Comparison of ENCODE assay signal across 24 cellular contexts in genomic region chr6:167244064-167244949, GRCh38. TPM values are rescaled to one million over a fixed set of nuclear protein-coding genes. Genes with fewer than 3 reads are reported as not detected.
DNase-seq lines count a peak whose midpoint lies in the region; ATAC-seq, FAIRE-seq and TF ChIP-seq lines count a peak whose summit lies in the region.
"Had no signal": no experiment of that assay in that cellular context is flagged by ENCODE, and none has a peak within 500 bp of the region (broad histone marks: within the 10 kb centered on the region; RNA-seq: fewer than 3 reads in every experiment).

No MANE protein-coding gene starts in this region.

- no peaks in the 10 kb centered on the region for H4K20me1 ChIP-seq in HepG2 (ENCODE audit: insufficient read depth, low read length)

- DNase-seq in NT2/D1 (ENCODE audit: low read depth, low spot score) (no peak), iPS DF 6.9 (ENCODE audit: low read depth, low spot score) (no peak), occipital lobe (lab: John Stamatoyannopoulos, UW) (peak; percentile 65), HepG2 (ENCODE audit: low spot score) (no peak), ACHN (no peak)
- no peak for DNase-seq in activated CD4-positive, alpha-beta T cell treated with anti-CD3 and anti-CD28 coated beads for 1 hour
- DNase-seq: activated B cell treated with CpG ODN at 0.5 μM for 24 hours; activated CD8-positive, alpha-beta T cell treated with anti-CD3 and anti-CD28 coated beads, Interleukin-2, amount 10 ng/mL, durations not matched to agents 7 days and 5 days; activated naive CD8-positive, alpha-beta T cell treated with anti-CD3 and anti-CD28 coated beads for 36 hours; brain microvascular endothelial cell; left cardiac atrium; NCI-H1417; PC-3; SJCRH30; stimulated activated CD8-positive, alpha-beta memory T cell treated with anti-CD3 and anti-CD28 coated beads, Interleukin-4, amount 100 ng/mL, for 48 hours; T-helper 17 cell had no signal

- POLR2A ChIA-PET in HepG2 (lab: Yijun Ruan, JAX): interaction anchor here (0.7 to 2.0 kb wide), 2 partner anchors 12 to 25 kb away, joined by 4 to 6 read pairs; no protein-coding TSS in a partner anchor

- in situ Hi-C loops in HepG2 (cut with HindIII; ENCODE audit: extremely low pct_ligation_motif_present, low pct_unique_long_range_greater_than_20kb) (no loop called here), ACHN (cut with HindIII; ENCODE audit: low pct_ligation_motif_present, low pct_unique_long_range_greater_than_20kb, low sequenced_read_pairs) (no loop called here)

- H3K4me3 ChIP-seq in NT2/D1 (ENCODE audit: insufficient read length, low read depth): no peak overlapping the region
- H3K4me3 ChIP-seq in iPS DF 6.9 (ENCODE audit: low read length): no peak overlapping the region
- H3K4me3 ChIP-seq in HepG2 (replicated peaks in 1 of 3; ENCODE audit: insufficient read depth in 1 of 3, low read depth in 2 of 3, low read length in 3 of 3): no peak overlapping the region
- H3K4me3 ChIP-seq: SJCRH30 had no signal

- H3K79me2 ChIP-seq in HepG2 (ENCODE audit: insufficient read depth, low read length): no peaks in the 10 kb centered on the region

- TF ChIP-seq EP300 in HepG2 (IDR thresholded peaks at IDR 0.05; ENCODE audit: low read depth in 2 of 2, low read length in 2 of 2) (no peak), HepG2 (CRISPR knock-in tag; IDR thresholded peaks at IDR 0.05; ENCODE audit: borderline replicate concordance) (no peak)

- WGBS in iPS DF 6.9 (ENCODE audit: insufficient coverage, insufficient read length): no CpG with 5 or more reads among the region's 11 CpGs
- 95% methylated on average over 7 of the region's 11 CpGs for WGBS in HepG2 (ENCODE audit: low lambda C conversion rate)

- no peak for FAIRE-seq in HepG2 (lab: Jason Lieb, UNC)
- FAIRE-seq: GM18507 had no signal

- H3K9me3 ChIP-seq in ES-I3 (ENCODE audit: control insufficient read depth, insufficient read depth, low read length) (no peaks in the 10 kb centered on the region), NT2/D1 (ENCODE audit: insufficient read depth, low read length) (no peaks in the 10 kb centered on the region), iPS DF 6.9 (ENCODE audit: control insufficient read depth, insufficient read depth, low read length) (no peaks in the 10 kb centered on the region), HepG2 (ENCODE audit: low read length) (no peaks in the 10 kb centered on the region)
- H3K9me3 ChIP-seq: neutrophil, SJCRH30 had no signal

- no TSS peak for BruUV-seq in HepG2 (replicated peaks; lab: Mats Ljungman, UMichigan)

- CTCF ChIA-PET in HepG2 (lab: Yijun Ruan, JAX; ENCODE audit: low intra/inter-chr PET ratio, low total read pairs): no interaction called here

- TF ChIP-seq CTCF in HepG2 (CRISPR knock-in tag; IDR thresholded peaks at IDR 0.05): no peak

- no peak overlapping the region for H2AFZ ChIP-seq in HepG2 (ENCODE audit: low read length)

- ATAC-seq in HepG2 (no peak), HG03469 (IDR thresholded peaks at IDR 0.05; ENCODE audit: unreplicated experiment) (no peak)
- ATAC-seq: activated CD8-positive, alpha-beta T cell treated with anti-CD3 and anti-CD28 coated beads, Interleukin-2, amount 10 ng/mL, durations not matched to agents 7 days and 5 days; left cardiac atrium; PC-3; T-helper 17 cell had no signal

- H3K36me3 ChIP-seq in ES-I3 (ENCODE audit: insufficient read depth, low read length) (no peaks in the 10 kb centered on the region), NT2/D1 (ENCODE audit: insufficient read depth, insufficient read length, low read length) (peaks cover 5% of the 10 kb centered on the region), iPS DF 6.9 (ENCODE audit: control insufficient read depth, insufficient read depth, low read length) (no peaks in the 10 kb centered on the region; the same call in 1 of the 2 replicates), HepG2 (replicated peaks in 1 of 2; ENCODE audit: control insufficient read depth in 1 of 2, insufficient read depth in 2 of 2, low read length in 2 of 2) (no peaks in the 10 kb centered on the region)
- H3K36me3 ChIP-seq: brain microvascular endothelial cell, neutrophil, SJCRH30 had no signal

- H3K4me1 ChIP-seq in ES-I3 (ENCODE audit: insufficient read depth, low read length) (peaks cover 40% of the 10 kb centered on the region), NT2/D1 (ENCODE audit: insufficient read depth, insufficient read length) (peaks cover 12% of the 10 kb centered on the region), iPS DF 6.9 (ENCODE audit: control insufficient read depth, insufficient read depth, low read length) (peaks cover 12% of the 10 kb centered on the region), HepG2 (ENCODE audit: insufficient read depth, low read length) (peaks cover 78% of the 10 kb centered on the region)

- no peak for TF ChIP-seq RAD21 in HepG2 (CRISPR knock-in tag; IDR thresholded peaks at IDR 0.05)

- H3K9ac ChIP-seq in ES-I3 (ENCODE audit: low read depth, low read length) (peak overlapping the region; percentile 15), NT2/D1 (ENCODE audit: insufficient read length, low read depth) (peak overlapping the region; percentile 71), HepG2 (ENCODE audit: insufficient read depth, low read depth, low read length) (no peak overlapping the region)

- no peak for TF ChIP-seq POLR2A in HepG2 (IDR thresholded peaks at IDR 0.05; ENCODE audit: insufficient read depth in 1 of 2, low read depth in 2 of 2, low read length in 2 of 2)

- intact Hi-C loops in HepG2 (cut with micrococcal nuclease; ENCODE audit: unreplicated experiment): no loop called here

- H3K27me3 ChIP-seq in NT2/D1 (ENCODE audit: insufficient read depth, insufficient read length) (no peaks in the 10 kb centered on the region), iPS DF 6.9 (ENCODE audit: control insufficient read depth, insufficient read depth, low read length) (no peaks in the 10 kb centered on the region), HepG2 (ENCODE audit: control insufficient read depth in 1 of 2, insufficient read depth in 2 of 2, low read length in 2 of 2) (no peaks in the 10 kb centered on the region)
- H3K27me3 ChIP-seq: brain microvascular endothelial cell, SJCRH30 had no signal

- H3K4me2 ChIP-seq in HepG2 (ENCODE audit: low read depth, low read length): no peak overlapping the region

- H3K27ac ChIP-seq in iPS DF 6.9 (ENCODE audit: low read length) (peak overlapping the region; percentile 99), HepG2 (ENCODE audit: extremely low read length, insufficient read depth, low read length) (no peak overlapping the region)
- H3K27ac ChIP-seq: brain microvascular endothelial cell, neutrophil, SJCRH30 had no signal

TF ChIP-seq in HepG2, 621 proteins besides CTCF, POLR2A, EP300 and RAD21 (continues in another document):
- TF ChIP-seq SP1 (IDR thresholded peaks at IDR 0.05) (no peak), SP1 (CRISPR knock-in tag; IDR thresholded peaks at IDR 0.05) (no peak), MYC (CRISPR knock-in tag; IDR thresholded peaks at IDR 0.05; ENCODE audit: borderline replicate concordance) (no peak), POLR2AphosphoS5 (IDR thresholded peaks at IDR 0.05; ENCODE audit: low read depth, low read length) (no peak), TP53 (CRISPR knock-in tag; conservative IDR thresholded peaks at IDR 0.05) (no peak), ZNF296 (CRISPR knock-in tag; conservative IDR thresholded peaks at IDR 0.05) (no peak), ZNF660 (CRISPR knock-in tag; IDR thresholded peaks at IDR 0.05; ENCODE audit: borderline replicate concordance, low read depth) (no peak), MED1 (CRISPR knock-in tag; IDR thresholded peaks at IDR 0.05) (no peak), FOXA3 (CRISPR knock-in tag; IDR thresholded peaks at IDR 0.05) (no peak)

RNA-seq across cellular contexts. Expression of gene UNC93A, which starts 46.8 kb away (rescaled TPM):
- total RNA-seq in occipital lobe (not detected), HepG2 (2016; rRNA removed; fragmentation: Illumina TruSeq; extraction: Trizol) (8.3 and 11.0 TPM in 2 replicates)
- 4.1 and 4.2 TPM in 2 replicates for total RNA-seq in HepG2 (2016; cell fraction: cytosol; rRNA removed; fragmentation: Illumina TruSeq; extraction: Trizol; ENCODE audit: low read depth)
- total RNA-seq in HepG2 (2016; cell fraction: insoluble cytoplasmic fraction; rRNA removed; fragmentation: Illumina TruSeq; extraction: Trizol): 8.7 and 10.0 TPM in 2 replicates
- total RNA-seq in HepG2 (2016; cell fraction: membrane; rRNA removed; fragmentation: Illumina TruSeq; extraction: Trizol): 7.5 and 7.8 TPM in 2 replicates
- 6.8 and 7.8 TPM in 2 replicates for total RNA-seq in HepG2 (2016; cell fraction: nucleus; rRNA removed; fragmentation: Illumina TruSeq; extraction: Trizol)
- 32.4 and 42.7 TPM in 2 replicates for polyA plus RNA-seq in HepG2 (2011; rRNA removed)
- 40.5 and 49.1 TPM in 2 replicates for polyA plus RNA-seq in HepG2 (2011; cell fraction: cytosol; rRNA removed)
- 21.7 and 28.7 TPM in 2 replicates for polyA plus RNA-seq in HepG2 (2011; cell fraction: nucleus; rRNA removed)
- 9.6 and 43.8 TPM in 2 replicates for polyA plus RNA-seq in HepG2 (2012)
- 3.4 and 3.8 TPM in 2 replicates for polyA plus RNA-seq in HepG2 (2016; cell fraction: cytosol; fragmentation: Illumina TruSeq; extraction: Trizol; ENCODE audit: low read depth)
- polyA plus RNA-seq in HepG2 (2016; cell fraction: insoluble cytoplasmic fraction; fragmentation: Illumina TruSeq; extraction: Trizol; ENCODE audit: low read depth): 6.5 and 9.8 TPM in 2 replicates
- 6.1 and 6.5 TPM in 2 replicates for polyA plus RNA-seq in HepG2 (2016; cell fraction: membrane; fragmentation: Illumina TruSeq; extraction: Trizol; ENCODE audit: low read depth)
- 10.8 and 11.1 TPM in 2 replicates for polyA plus RNA-seq in HepG2 (2016; cell fraction: nucleus; fragmentation: Illumina TruSeq; extraction: Trizol; ENCODE audit: insufficient read depth, low read depth)
- 97.2 TPM in 1 of 2 replicates, not detected in the other for polyA minus RNA-seq in HepG2 (2011; rRNA and poly(A)+ RNA removed; ENCODE audit: low replicate concordance)
- polyA minus RNA-seq in HepG2 (2011; cell fraction: cytosol; rRNA and poly(A)+ RNA removed): 16.1 and 16.4 TPM in 2 replicates
- polyA minus RNA-seq in HepG2 (2011; cell fraction: nucleus; rRNA and poly(A)+ RNA removed): 12.5 and 12.9 TPM in 2 replicates
- total RNA-seq: activated B cell treated with CpG ODN at 0.5 μM for 24 hours; activated CD8-positive, alpha-beta T cell treated with anti-CD3 and anti-CD28 coated beads, Interleukin-2, amount 10 ng/mL, durations not matched to agents 7 days and 5 days; activated naive CD8-positive, alpha-beta T cell treated with anti-CD3 and anti-CD28 coated beads for 36 hours; fibroblast of villous mesenchyme; HT1080; left cardiac atrium; mesothelial cell of epicardium; PC-3; renal cortical epithelial cell; SJCRH30; T-helper 17 cell had no signal
